Comparison of ENCODE assay signal across 8 cellular contexts in genomic region chr1:234603221-234604204, GRCh38. TPM values are rescaled to one million over a fixed set of nuclear protein-coding genes. Genes with fewer than 3 reads are reported as not detected.
DNase-seq lines count a peak whose midpoint lies in the region; ATAC-seq and TF ChIP-seq lines count a peak whose summit lies in the region.

No MANE protein-coding gene starts in this region.

- H3K9me3 Mint-ChIP-seq in activated T-helper 17 cell treated with anti-CD3 and anti-CD28 coated beads, Interleukin-2, amount 50 U/mL, for 72 hours, result no peaks in the 10 kb centered on the region

- DNase-seq in HFF-Myc (ENCODE audit: extremely low read depth, low read depth), result no peak
- DNase-seq in iris pigment epithelial cell (ENCODE audit: low read depth), result peak; percentile 71
- DNase-seq in DMS153 (lab: John Stamatoyannopoulos, UW), result no peak
- no peak for DNase-seq in activated CD8-positive, alpha-beta memory T cell treated with anti-CD3 and anti-CD28 coated beads, Interleukin-2, amount 50 U/mL, for 48 hours

- peaks cover 33 to 44% (median 38%) of the 10 kb centered on the region in 10 experiments for H3K4me1 ChIP-seq in BLaER1 treated with 17β-estradiol and CSF1 and Interleukin-3, amounts not matched to agents 10 nM and 100 nM
- peaks cover 26% of the 10 kb centered on the region for H3K4me1 ChIP-seq in stomach smooth muscle (ENCODE audit: control insufficient read depth, insufficient read depth, low read length)

- peaks cover 21% of the 10 kb centered on the region for H3K4me1 Mint-ChIP-seq in activated T-helper 17 cell treated with anti-CD3 and anti-CD28 coated beads, Interleukin-2, amount 50 U/mL, for 72 hours

- H3K9me3 ChIP-seq in BLaER1 treated with 17β-estradiol and CSF1 and Interleukin-3, amounts not matched to agents 10 nM and 100 nM (replicated peaks in 1 of 11), result peaks cover 0 to 9% (median 0%) of the 10 kb centered on the region in 11 experiments; a peak in 9 of 22 replicates
- H3K9me3 ChIP-seq in stomach smooth muscle (ENCODE audit: control insufficient read depth in 2 of 2, low read length in 2 of 2), result no peaks in the 10 kb centered on the region

- H4K20me1 ChIP-seq in BLaER1 treated with 17β-estradiol and CSF1 and Interleukin-3, amounts not matched to agents 10 nM and 100 nM, result peaks cover 0 to 74% (median 22%) of the 10 kb centered on the region in 11 experiments; a peak in 16 of 22 replicates

- H3K27ac Mint-ChIP-seq in activated T-helper 17 cell treated with anti-CD3 and anti-CD28 coated beads, Interleukin-2, amount 50 U/mL, for 72 hours, result peak overlapping the region; percentile 88

- peak overlapping the region; percentile 87 for H3K4me3 Mint-ChIP-seq in activated T-helper 17 cell treated with anti-CD3 and anti-CD28 coated beads, Interleukin-2, amount 50 U/mL, for 72 hours

- H3K4me2 ChIP-seq in BLaER1 treated with 17β-estradiol and CSF1 and Interleukin-3, amounts not matched to agents 10 nM and 100 nM, result peak overlapping the region; percentile 76 to 96 (median 89)

- H3K36me3 ChIP-seq in BLaER1 treated with 17β-estradiol and CSF1 and Interleukin-3, amounts not matched to agents 10 nM and 100 nM, result peaks cover 55 to 73% (median 62%) of the 10 kb centered on the region in 11 experiments
- peaks cover 8 to 30% of the 10 kb centered on the region in 2 donors for H3K36me3 ChIP-seq in stomach smooth muscle (ENCODE audit: control insufficient read depth in 2 of 2, insufficient read depth in 2 of 2, low read length in 2 of 2)

- no peaks in the 10 kb centered on the region for H3K27me3 ChIP-seq in BLaER1 treated with 17β-estradiol and CSF1 and Interleukin-3, amounts not matched to agents 10 nM and 100 nM
- no peaks in the 10 kb centered on the region for H3K27me3 ChIP-seq in stomach smooth muscle (ENCODE audit: control insufficient read depth in 1 of 2, insufficient read depth in 2 of 2, low read length in 2 of 2)

- no peak for TF ChIP-seq CTCF in HFF-Myc (IDR thresholded peaks at IDR 0.05; ENCODE audit: low read depth, low read length, missing control alignments)

- no peak for ATAC-seq in activated T-helper 17 cell treated with anti-CD3 and anti-CD28 coated beads, Interleukin-2, amount 50 U/mL, for 72 hours (replicated peaks)
- no peak for ATAC-seq in GM19455 (IDR thresholded peaks at IDR 0.05; ENCODE audit: unreplicated experiment)

- peak overlapping the region; percentile 96 to 100 (median 99); a peak in 21 of 22 replicates for H3K27ac ChIP-seq in BLaER1 treated with 17β-estradiol and CSF1 and Interleukin-3, amounts not matched to agents 10 nM and 100 nM
- H3K27ac ChIP-seq in stomach smooth muscle (ENCODE audit: low read length), result peak overlapping the region; percentile 98

- H3K9ac ChIP-seq in BLaER1 treated with 17β-estradiol and CSF1 and Interleukin-3, amounts not matched to agents 10 nM and 100 nM, result peak overlapping the region; percentile 98 to 100 (median 100)
- peak overlapping the region; percentile 82 to 98 for H3K9ac ChIP-seq in stomach smooth muscle (ENCODE audit: low read length in 2 of 2)

- H3K4me3 ChIP-seq in BLaER1 treated with 17β-estradiol and CSF1 and Interleukin-3, amounts not matched to agents 10 nM and 100 nM, result peak overlapping the region; percentile 87 to 99 (median 94)
- H3K4me3 ChIP-seq in HFF-Myc (replicated peaks; ENCODE audit: low read depth, low read length), result peak overlapping the region; percentile 75
- H3K4me3 ChIP-seq in stomach smooth muscle (ENCODE audit: low read length in 2 of 2), result peak overlapping the region; percentile 94 to 98

- H3K27me3 Mint-ChIP-seq in activated T-helper 17 cell treated with anti-CD3 and anti-CD28 coated beads, Interleukin-2, amount 50 U/mL, for 72 hours, result no peaks in the 10 kb centered on the region

- H3K36me3 Mint-ChIP-seq in activated T-helper 17 cell treated with anti-CD3 and anti-CD28 coated beads, Interleukin-2, amount 50 U/mL, for 72 hours (ENCODE audit: low read depth), result peaks cover 70% of the 10 kb centered on the region

RNA-seq across cellular contexts. Expression of gene IRF2BP2, which starts 6.5 kb away (rescaled TPM):
- total RNA-seq in activated T-helper 17 cell treated with anti-CD3 and anti-CD28 coated beads, Interleukin-2, amount 50 U/mL, for 72 hours, result 100 to 1,000 TPM in 1 of 2 donors, 10 to 100 TPM in 1; 84.5 to 134 TPM
